2 cellular contexts compared by ENCODE assay signal in the genomic region with DNA sequence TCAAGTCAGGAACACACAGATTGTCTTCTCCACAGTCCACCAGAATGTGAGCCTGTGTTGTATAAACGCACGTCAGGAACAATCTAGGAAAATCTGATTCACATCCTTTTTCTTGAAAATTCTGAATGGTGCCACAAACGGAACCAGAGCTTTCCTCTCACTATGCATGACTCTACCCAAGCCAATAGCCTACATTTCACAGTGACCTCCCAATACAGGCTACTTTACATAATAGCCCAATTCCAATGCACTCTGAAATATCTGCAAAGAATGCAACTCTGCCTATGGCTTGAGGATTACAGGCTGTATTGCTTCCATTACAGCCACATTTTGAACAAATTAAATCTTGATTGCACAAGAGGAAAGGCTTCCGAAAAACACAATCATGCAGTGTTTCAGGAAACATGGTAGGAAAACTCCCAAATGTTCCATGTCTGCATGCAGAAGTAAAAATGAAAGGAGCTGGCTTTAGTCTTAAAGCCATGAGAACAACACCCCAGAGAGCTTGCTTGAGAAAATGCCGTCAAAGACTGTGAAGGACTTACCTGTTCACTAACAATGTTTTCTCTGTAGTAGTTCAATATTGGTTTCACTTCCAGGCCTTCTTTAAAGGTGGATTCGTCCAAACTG.
TF ChIP-seq lines count a peak whose summit lies in the region.

No MANE protein-coding gene starts in this region.

TF ChIP-seq in IMR-90, 13 proteins besides CTCF, POLR2A, EP300 and RAD21:
- TF ChIP-seq CHD1 (IDR thresholded peaks at IDR 0.05; ENCODE audit: low read depth, low read length) (no peak), MAZ (IDR thresholded peaks at IDR 0.05; ENCODE audit: borderline replicate concordance, low read depth, low read length) (no peak), CEBPB (IDR thresholded peaks at IDR 0.05; ENCODE audit: low read depth, low read length) (0 out of 2 replicates have a peak, but pooled peaks have one; percentile 8), MXI1 (IDR thresholded peaks at IDR 0.05; ENCODE audit: borderline replicate concordance, low read depth, low read length) (no peak)
- TF ChIP-seq, protein P1, sequence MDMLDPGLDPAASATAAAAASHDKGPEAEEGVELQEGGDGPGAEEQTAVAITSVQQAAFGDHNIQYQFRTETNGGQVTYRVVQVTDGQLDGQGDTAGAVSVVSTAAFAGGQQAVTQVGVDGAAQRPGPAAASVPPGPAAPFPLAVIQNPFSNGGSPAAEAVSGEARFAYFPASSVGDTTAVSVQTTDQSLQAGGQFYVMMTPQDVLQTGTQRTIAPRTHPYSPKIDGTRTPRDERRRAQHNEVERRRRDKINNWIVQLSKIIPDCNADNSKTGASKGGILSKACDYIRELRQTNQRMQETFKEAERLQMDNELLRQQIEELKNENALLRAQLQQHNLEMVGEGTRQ (IDR thresholded peaks at IDR 0.05; ENCODE audit: low read depth, low read length) = no peak

TF ChIP-seq in endothelial cell of umbilical vein, 7 proteins besides CTCF, POLR2A, EP300 and RAD21:
- TF ChIP-seq FOS (IDR thresholded peaks at IDR 0.05; ENCODE audit: borderline replicate concordance, insufficient read depth, low read length) = no peak
- TF ChIP-seq EZH2 (IDR thresholded peaks at IDR 0.05; ENCODE audit: borderline replicate concordance, low read depth, low read length, severe bottlenecking) = no peak
- TF ChIP-seq, protein P2, sequence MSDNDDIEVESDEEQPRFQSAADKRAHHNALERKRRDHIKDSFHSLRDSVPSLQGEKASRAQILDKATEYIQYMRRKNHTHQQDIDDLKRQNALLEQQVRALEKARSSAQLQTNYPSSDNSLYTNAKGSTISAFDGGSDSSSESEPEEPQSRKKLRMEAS (IDR thresholded peaks at IDR 0.05; ENCODE audit: insufficient read depth, insufficient read length) = no peak
- TF ChIP-seq MYC (IDR thresholded peaks at IDR 0.05; ENCODE audit: low read depth, low read length) = no peak
- TF ChIP-seq GATA2 (IDR thresholded peaks at IDR 0.05; ENCODE audit: insufficient read depth, insufficient read length, low read depth, low read length) = no peak
- TF ChIP-seq JUN (IDR thresholded peaks at IDR 0.05; ENCODE audit: borderline replicate concordance, insufficient read depth, insufficient read length, low read depth) = no peak
- TF ChIP-seq POLR2AphosphoS5 (IDR thresholded peaks at IDR 0.05; ENCODE audit: insufficient read depth, low read depth, low read length) = no peak
